2 cellular contexts compared by ENCODE assay signal in the genomic region with DNA sequence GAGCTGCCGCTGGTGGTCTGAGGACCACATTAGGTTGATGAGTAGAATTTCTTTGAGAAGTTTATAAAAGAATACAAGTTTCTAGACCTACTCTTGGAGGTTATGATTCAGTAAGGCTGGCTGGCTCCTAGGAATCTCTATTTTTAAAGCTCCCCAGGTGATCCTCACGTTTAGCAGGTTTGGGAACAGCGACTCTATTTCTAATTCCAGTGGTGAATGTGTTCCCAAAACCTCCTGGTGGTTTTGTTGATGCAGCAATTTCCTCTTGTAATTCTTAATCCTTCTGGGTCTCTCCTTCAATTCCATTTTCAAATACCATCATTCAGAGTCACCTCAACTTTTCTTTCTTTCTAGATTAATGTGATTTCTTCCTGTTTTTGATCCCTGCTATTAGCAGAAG.
TF ChIP-seq lines count a peak whose summit lies in the region.

No MANE protein-coding gene starts in this region.

TF ChIP-seq in IMR-90, 13 proteins besides CTCF, POLR2A, EP300 and RAD21:
- no peak for TF ChIP-seq MAZ (IDR thresholded peaks at IDR 0.05; ENCODE audit: borderline replicate concordance, low read depth, low read length)
- TF ChIP-seq MAFK (IDR thresholded peaks at IDR 0.05; ENCODE audit: low read depth, low read length): 0 out of 2 replicates have a peak, but pooled peaks have one; percentile 16

TF ChIP-seq in H1, 55 proteins besides CTCF, POLR2A, EP300 and RAD21:
- TF ChIP-seq MAFK (IDR thresholded peaks at IDR 0.05; ENCODE audit: low read depth, low read length): 0 out of 2 replicates have a peak, but pooled peaks have one; percentile 22
- no peak for TF ChIP-seq EGR1 (IDR thresholded peaks at IDR 0.05; ENCODE audit: borderline replicate concordance, low read depth, low read length)
